ENCODE assay signal across 12 cellular contexts in genomic region chr18:374735-375168, GRCh38.
DNase-seq lines count a peak whose midpoint lies in the region; ATAC-seq and TF ChIP-seq lines count a peak whose summit lies in the region.
"Had no signal": no experiment of that assay in that cellular context is flagged by ENCODE, and none has a peak within 500 bp of the region (broad histone marks: within the 10 kb centered on the region; RNA-seq: fewer than 3 reads in every experiment).

No MANE protein-coding gene starts in this region.

- no peaks in the 10 kb centered on the region for H3K9me2 ChIP-seq in OCI-LY7 (ENCODE audit: insufficient read depth, low read length)

- H3K4me3 ChIP-seq in mucosa of descending colon (no peak overlapping the region), OCI-LY7 (ENCODE audit: low read depth, low read length, poor library complexity, severe bottlenecking) (no peak overlapping the region)
- H3K4me3 ChIP-seq: lung had no signal

- H3K4me1 ChIP-seq in mucosa of descending colon (ENCODE audit: low read depth), result no peaks in the 10 kb centered on the region
- no peaks in the 10 kb centered on the region for H3K4me1 ChIP-seq in OCI-LY7 (ENCODE audit: insufficient read depth, low read length, poor library complexity, severe bottlenecking)

- intact Hi-C loops in mucosa of descending colon (cut with DNase I, micrococcal nuclease), result no loop called here
- intact Hi-C loops in OCI-LY7 (cut with micrococcal nuclease; ENCODE audit: unreplicated experiment), result no loop called here

- no peaks in the 10 kb centered on the region for H4K20me1 ChIP-seq in OCI-LY7 (ENCODE audit: insufficient read depth, low read length)

- H3K79me2 ChIP-seq in OCI-LY7 (ENCODE audit: insufficient read depth, low read depth, low read length), result no peaks in the 10 kb centered on the region

- CTCF ChIA-PET in OCI-LY7 (lab: Charles Lee; ENCODE audit: unreplicated experiment), result no interaction called here

- H3K27ac ChIP-seq in OCI-LY7 (ENCODE audit: low read depth, low read length, poor library complexity, severe bottlenecking), result no peak overlapping the region
- H3K27ac ChIP-seq: epithelial cell of prostate had no signal

- DNase-seq in mucosa of descending colon (peak in 1 of 3 donors; percentile 17), iPS-NIHi11 (ENCODE audit: low spot score) (no peak), OCI-LY7 (ENCODE audit: low spot score) (no peak), NCI-H510A treated with DMSO at 0.1 percent for 48 hours (lab: John Stamatoyannopoulos, UW) (no peak), NCI-H82 (lab: John Stamatoyannopoulos, UW) (no peak)
- DNase-seq: IMR-90, PC-3 had no signal

- H3K4me2 ChIP-seq in OCI-LY7 (ENCODE audit: low read length), result no peak overlapping the region

- no peak overlapping the region for H2AFZ ChIP-seq in OCI-LY7 (ENCODE audit: low read length)

- no TSS peak for BruUV-seq in OCI-LY7 (replicated peaks; lab: Mats Ljungman, UMichigan)

- POLR2A ChIA-PET in OCI-LY7 (lab: Charles Lee), result interaction anchor here (1.1 kb wide), 1 partner anchor 13 kb away, joined by 3 read pairs; no protein-coding TSS in a partner anchor

- H3K36me3 ChIP-seq in mucosa of descending colon (ENCODE audit: low read depth) (no peaks in the 10 kb centered on the region), OCI-LY7 (ENCODE audit: insufficient read depth, low read length) (no peaks in the 10 kb centered on the region)

- ATAC-seq in GM18511 (IDR thresholded peaks at IDR 0.05; ENCODE audit: unreplicated experiment) (peak; percentile 90), GM21529 (IDR thresholded peaks at IDR 0.05; ENCODE audit: unreplicated experiment) (peak; percentile 65), HG03460 (IDR thresholded peaks at IDR 0.05; ENCODE audit: unreplicated experiment) (peak; percentile 70), mucosa of descending colon (peak; percentile 43)
- ATAC-seq: PC-3 had no signal

- no peaks in the 10 kb centered on the region for H3K9me3 ChIP-seq in mucosa of descending colon
- H3K9me3 ChIP-seq in OCI-LY7 (ENCODE audit: low read length), result no peaks in the 10 kb centered on the region

- TF ChIP-seq CTCF in mucosa of descending colon (IDR thresholded peaks at IDR 0.05), result no peak
- TF ChIP-seq CTCF in OCI-LY7 (conservative IDR thresholded peaks at IDR 0.05; ENCODE audit: low read length), result no peak
